In the genomic region with DNA sequence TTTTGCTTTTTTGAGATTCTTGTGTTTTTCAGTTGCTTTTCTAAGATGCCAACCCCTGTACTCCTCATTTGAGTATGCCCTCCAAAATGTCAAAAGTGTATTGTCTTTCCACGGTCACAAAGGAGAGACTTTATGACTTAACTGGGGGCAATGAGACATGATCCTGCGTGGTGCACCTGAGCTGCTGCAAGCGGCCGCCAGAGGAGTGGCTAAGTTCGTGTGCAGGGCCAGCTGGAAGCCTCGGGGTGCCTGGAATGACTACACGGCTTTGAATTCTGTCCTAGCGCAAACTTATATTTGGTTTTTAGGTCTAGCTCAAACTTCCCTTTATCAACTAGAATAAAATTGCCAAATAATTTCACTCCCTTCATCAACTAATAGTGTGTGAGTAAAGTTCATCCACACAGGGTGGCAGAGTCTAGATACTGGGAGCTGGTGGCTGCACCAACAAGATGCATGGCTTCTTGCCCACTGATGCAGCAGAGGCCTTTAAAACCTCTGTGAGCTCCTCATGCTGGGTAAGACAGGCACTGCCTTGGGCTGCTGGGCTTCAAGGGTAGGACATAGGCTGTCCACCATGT, we compare ENCODE assay signal across 1 cellular context.
TF ChIP-seq lines count a peak whose summit lies in the region.

No MANE protein-coding gene starts in this region.

TF ChIP-seq in liver, 16 proteins besides CTCF, POLR2A, EP300 and RAD21:
- TF ChIP-seq RXRA (IDR thresholded peaks at IDR 0.05) (peak in 1 of 2 donors; percentile 36), HNF4A (conservative IDR thresholded peaks at IDR 0.05) (peak; percentile 50 to 51), SP1 (IDR thresholded peaks at IDR 0.05) (peak; percentile 35), GABPA (IDR thresholded peaks at IDR 0.05 in 1 of 2, conservative IDR thresholded peaks at IDR 0.05 in 1 of 2) (no peak)
- TF ChIP-seq, protein P1, sequence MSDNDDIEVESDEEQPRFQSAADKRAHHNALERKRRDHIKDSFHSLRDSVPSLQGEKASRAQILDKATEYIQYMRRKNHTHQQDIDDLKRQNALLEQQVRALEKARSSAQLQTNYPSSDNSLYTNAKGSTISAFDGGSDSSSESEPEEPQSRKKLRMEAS (IDR thresholded peaks at IDR 0.05): no peak
- TF ChIP-seq, protein P2, sequence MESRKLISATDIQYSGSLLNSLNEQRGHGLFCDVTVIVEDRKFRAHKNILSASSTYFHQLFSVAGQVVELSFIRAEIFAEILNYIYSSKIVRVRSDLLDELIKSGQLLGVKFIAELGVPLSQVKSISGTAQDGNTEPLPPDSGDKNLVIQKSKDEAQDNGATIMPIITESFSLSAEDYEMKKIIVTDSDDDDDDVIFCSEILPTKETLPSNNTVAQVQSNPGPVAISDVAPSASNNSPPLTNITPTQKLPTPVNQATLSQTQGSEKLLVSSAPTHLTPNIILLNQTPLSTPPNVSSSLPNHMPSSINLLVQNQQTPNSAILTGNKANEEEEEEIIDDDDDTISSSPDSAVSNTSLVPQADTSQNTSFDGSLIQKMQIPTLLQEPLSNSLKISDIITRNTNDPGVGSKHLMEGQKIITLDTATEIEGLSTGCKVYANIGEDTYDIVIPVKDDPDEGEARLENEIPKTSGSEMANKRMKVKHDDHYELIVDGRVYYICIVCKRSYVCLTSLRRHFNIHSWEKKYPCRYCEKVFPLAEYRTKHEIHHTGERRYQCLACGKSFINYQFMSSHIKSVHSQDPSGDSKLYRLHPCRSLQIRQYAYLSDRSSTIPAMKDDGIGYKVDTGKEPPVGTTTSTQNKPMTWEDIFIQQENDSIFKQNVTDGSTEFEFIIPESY (IDR thresholded peaks at IDR 0.05): no peak
